ENCODE assay signal across 16 cellular contexts in genomic region chrX:108590496-108590895, GRCh38.
"Had no signal": no experiment of that assay in that cellular context is flagged by ENCODE, and none has a peak within 500 bp of the region (broad histone marks: within the 10 kb centered on the region; RNA-seq: fewer than 3 reads in every experiment).

No MANE protein-coding gene starts in this region.

- H3K27me3 ChIP-seq: testis had no signal

- H3K4me1 ChIP-seq: psoas muscle, testis had no signal

- H3K9me3 ChIP-seq: psoas muscle, testis had no signal

- DNase-seq: activated CD4-positive, alpha-beta memory T cell treated with anti-CD3 and anti-CD28 coated beads, Interleukin-2, amount 10 ng/mL, durations not matched to agents 7 days and 5 days; activated CD8-positive, alpha-beta memory T cell treated with anti-CD3 and anti-CD28 coated beads, Interleukin-2, amount 50 U/mL, for 4 hours; activated naive CD4-positive, alpha-beta T cell; activated naive CD8-positive, alpha-beta T cell treated with anti-CD3 and anti-CD28 coated beads, Interleukin-2, amount 50 U/mL, for 24 hours; caudate nucleus; foreskin fibroblast; islet precursor cell; nephron progenitor cell; psoas muscle; stimulated activated CD4-positive, alpha-beta T cell treated with anti-CD3 and anti-CD28 coated beads, Interleukin-2, amount 100 ng/mL, for 48 hours; stimulated activated CD8-positive, alpha-beta memory T cell treated with anti-CD3 and anti-CD28 coated beads, Interleukin-4, amount 100 ng/mL, for 48 hours; T-helper 1 cell; testis had no signal

- H3K27ac ChIP-seq: psoas muscle, testis, VCaP had no signal

- H3K4me3 ChIP-seq: psoas muscle, testis had no signal

- ATAC-seq: activated naive CD8-positive, alpha-beta T cell treated with anti-CD3 and anti-CD28 coated beads, Interleukin-2, amount 50 U/mL, for 24 hours; left lobe of liver; psoas muscle; sciatic nerve had no signal
